In genomic region chr17:74923538-74924249, GRCh38 we compare ENCODE assay signal across 7 cellular contexts. TPM values are rescaled to one million over a fixed set of nuclear protein-coding genes. Genes with fewer than 3 reads are reported as not detected.
A peak's percentile ranks its signal among the peaks of the same experiment; 100 is the strongest.
DNase-seq lines count a peak whose midpoint lies in the region; ATAC-seq and TF ChIP-seq lines count a peak whose summit lies in the region.

No MANE protein-coding gene starts in this region.

- H3K27ac ChIP-seq in dorsolateral prefrontal cortex (no peak overlapping the region), lung (ENCODE audit: low read depth in 1 of 2, low read length in 1 of 2) (no peak overlapping the region)

- H3K4me3 Mint-ChIP-seq in activated CD4-positive, alpha-beta memory T cell treated with anti-CD3 and anti-CD28 coated beads for 36 hours = no peak overlapping the region

- no peaks in the 10 kb centered on the region for H3K36me3 Mint-ChIP-seq in activated CD4-positive, alpha-beta memory T cell treated with anti-CD3 and anti-CD28 coated beads for 36 hours

- intact Hi-C loops in activated CD4-positive, alpha-beta memory T cell treated with anti-CD3 and anti-CD28 coated beads for 36 hours (cut with micrococcal nuclease) = loop anchor here (1.0 kb wide), 1 partner anchor 35 kb away; no protein-coding TSS in a partner anchor
- intact Hi-C loops in dorsolateral prefrontal cortex (cut with DNase I) = loop anchor here in 1 of 2 donors (2.0 kb wide), 1 partner anchor 35 kb away; no protein-coding TSS in a partner anchor

- peak; percentile 88 for TF ChIP-seq CTCF in GM12875 (IDR thresholded peaks at IDR 0.05; ENCODE audit: borderline replicate concordance, insufficient read depth, low read depth, low read length)
- peak; percentile 40 to 86 (median 73) for TF ChIP-seq CTCF in dorsolateral prefrontal cortex (IDR thresholded peaks at IDR 0.05 in 54 of 56, conservative IDR thresholded peaks at IDR 0.05 in 2 of 56; ENCODE audit: low read depth in 1 of 56, partially characterized antibody in 56 of 56)
- TF ChIP-seq CTCF in lung (IDR thresholded peaks at IDR 0.05; ENCODE audit: control extremely low read depth, extremely low read depth) = peak; percentile 71

- ATAC-seq in lung (ENCODE audit: insufficient read depth, low FRiP score) (peak; percentile 81), GM18861 (IDR thresholded peaks at IDR 0.05; ENCODE audit: unreplicated experiment) (no peak)

- peaks cover 48% of the 10 kb centered on the region for H3K27me3 Mint-ChIP-seq in activated CD4-positive, alpha-beta memory T cell treated with anti-CD3 and anti-CD28 coated beads for 36 hours

- H3K9me3 ChIP-seq in lung (ENCODE audit: control insufficient read depth in 2 of 2, insufficient read depth in 1 of 2, low read length in 1 of 2) = no peaks in the 10 kb centered on the region

- no peaks in the 10 kb centered on the region for H3K9me3 Mint-ChIP-seq in activated CD4-positive, alpha-beta memory T cell treated with anti-CD3 and anti-CD28 coated beads for 36 hours

- H3K4me1 Mint-ChIP-seq in activated CD4-positive, alpha-beta memory T cell treated with anti-CD3 and anti-CD28 coated beads for 36 hours (ENCODE audit: low read depth) = peaks cover 6% of the 10 kb centered on the region

- H3K4me1 ChIP-seq in lung (ENCODE audit: control insufficient read depth in 2 of 2, insufficient read depth in 2 of 2, low read length in 2 of 2) = peaks cover 0 to 3% of the 10 kb centered on the region in 2 donors

- whole genome bisulfite sequencing in lung, 2 donors = 3% methylated on average over 59 of the region's 59 CpGs

- no peak overlapping the region for H3K27ac Mint-ChIP-seq in activated CD4-positive, alpha-beta memory T cell treated with anti-CD3 and anti-CD28 coated beads for 36 hours

- peaks cover 6 to 69% (median 38%) of the 10 kb centered on the region in 45 donors for H3K27me3 ChIP-seq in dorsolateral prefrontal cortex
- H3K27me3 ChIP-seq in lung (ENCODE audit: control insufficient read depth, insufficient read depth) = no peaks in the 10 kb centered on the region

- CTCF ChIA-PET in activated CD4-positive, alpha-beta memory T cell treated with anti-CD3 and anti-CD28 coated beads for 36 hours (lab: Charles Lee) = interaction anchor here (0.6 to 11.6 kb wide), 8 partner anchors 9 to 248 kb away, joined by 3 to 195 read pairs (median 4); no protein-coding TSS in a partner anchor

- H3K4me3 ChIP-seq in GM12875 (ENCODE audit: low read depth, low read length) (no peak overlapping the region), dorsolateral prefrontal cortex (peak overlapping the region in 57 of 59 donors; percentile 5 to 58 (median 39)), lung (no peak overlapping the region)

- DNase-seq in NCI-H1694 treated with DMSO at 0.1 percent for 48 hours (lab: John Stamatoyannopoulos, UW) (peak; percentile 6), dorsolateral prefrontal cortex (peak in 8 of 10 donors; percentile 35 to 75 (median 46)), lung (ENCODE audit: low spot score) (peak; percentile 65)
- DNase-seq in activated CD4-positive, alpha-beta memory T cell treated with anti-CD3 and anti-CD28 coated beads for 36 hours = peak; percentile 78
- DNase-seq in stimulated activated CD8-positive, alpha-beta memory T cell treated with anti-CD3 and anti-CD28 coated beads, Interleukin-15, amount 100 ng/mL, for 24 hours (ENCODE audit: low read depth) = peak; percentile 66

- POLR2A ChIA-PET in activated CD4-positive, alpha-beta memory T cell treated with anti-CD3 and anti-CD28 coated beads for 36 hours (lab: Charles Lee) = no interaction called here

- H3K36me3 ChIP-seq in lung (ENCODE audit: control insufficient read depth in 2 of 2, insufficient read depth in 2 of 2, low read length in 2 of 2) = no peaks in the 10 kb centered on the region

RNA-seq across cellular contexts. Expression of gene OTOP2, which starts 0.4 kb away (rescaled TPM):
- total RNA-seq in activated CD4-positive, alpha-beta memory T cell treated with anti-CD3 and anti-CD28 coated beads for 36 hours = not detected
- total RNA-seq in dorsolateral prefrontal cortex = not detected
- total RNA-seq in lung = not detected
- not detected for polyA plus RNA-seq in lung

RNA-seq across cellular contexts. Expression of gene USH1G, which starts 0.6 kb away (rescaled TPM):
- not detected for total RNA-seq in activated CD4-positive, alpha-beta memory T cell treated with anti-CD3 and anti-CD28 coated beads for 36 hours
- under 1 TPM in 3 of 120 experiments, not detected in 117; 0.10 to 0.19 (median 0.16) TPM for total RNA-seq in dorsolateral prefrontal cortex
- not detected for total RNA-seq in lung
- polyA plus RNA-seq in lung = under 1 TPM in 1 of 2 donors, not detected in 1; 0.01 TPM

RNA-seq across cellular contexts. Expression of gene OTOP3, which starts 12.0 kb away (rescaled TPM):
- total RNA-seq in activated CD4-positive, alpha-beta memory T cell treated with anti-CD3 and anti-CD28 coated beads for 36 hours = not detected
- total RNA-seq in dorsolateral prefrontal cortex (not detected), lung (not detected)
- not detected for polyA plus RNA-seq in lung

RNA-seq across cellular contexts. Expression of gene FADS6, which starts 30.3 kb away (rescaled TPM):
- not detected for total RNA-seq in activated CD4-positive, alpha-beta memory T cell treated with anti-CD3 and anti-CD28 coated beads for 36 hours
- total RNA-seq in dorsolateral prefrontal cortex = 10 to 100 TPM in 115 of 120 experiments, 1 to 10 TPM in 5; 4.6 to 28.7 (median 17.6) TPM
- total RNA-seq in lung = not detected
- polyA plus RNA-seq in lung = not detected

RNA-seq across cellular contexts. Expression of gene HID1, which starts 48.9 kb away (rescaled TPM):
- total RNA-seq in activated CD4-positive, alpha-beta memory T cell treated with anti-CD3 and anti-CD28 coated beads for 36 hours = 1 to 10 TPM; 2.3 to 2.6 TPM
- total RNA-seq in dorsolateral prefrontal cortex (100 to 1,000 TPM in 81 of 120 experiments, 10 to 100 TPM in 39; 70.3 to 228 (median 111) TPM), lung (10 to 100 TPM; 34.8 to 42.1 TPM)
- 10 to 100 TPM; 15.2 to 23.7 TPM for polyA plus RNA-seq in lung

Comparison
In these comparisons a context has a peak if more than half of its experiments do, and no peak if none do; other contexts are left out.
1. H3K4me3 ChIP-seq: peak in dorsolateral prefrontal cortex (57 of 59); none in GM12875 (single experiment) and lung (single experiment).
2. DNase-seq: peak in every context shown above with its lines; median percentile 78 in activated CD4-positive, alpha-beta memory T cell treated with anti-CD3 and anti-CD28 coated beads for 36 hours; 66 in stimulated activated CD8-positive, alpha-beta memory T cell treated with anti-CD3 and anti-CD28 coated beads, Interleukin-15, amount 100 ng/mL, for 24 hours; 65 in lung; 46 in dorsolateral prefrontal cortex; 6 in NCI-H1694 treated with DMSO at 0.1 percent for 48 hours.
3. Peak in every context shown above with its lines, with median percentiles within 50 percentile points of each other: CTCF ChIP-seq.